In genomic region chr16:88569985-88570690, GRCh38 we compare ENCODE assay signal across 1 cellular context.
TF ChIP-seq lines count a peak whose summit lies in the region.

TSS of gene ZC3H18 (plus strand) at chr16:88570403. CDS start at chr16:88577124, 6,721 bp downstream.

TF ChIP-seq in K562, 482 proteins besides CTCF, POLR2A, EP300 and RAD21 (continued from another document and continues in another):
- TF ChIP-seq ZFP91 (CRISPR knock-in tag; IDR thresholded peaks at IDR 0.05) (no peak), ARID1B (IDR thresholded peaks at IDR 0.05) (no peak), REST (CRISPR knock-in tag; IDR thresholded peaks at IDR 0.05; ENCODE audit: low read depth) (peak; percentile 31; the same call in 1 of the 2 replicates), RUNX1 (IDR thresholded peaks at IDR 0.05; ENCODE audit: low read depth) (no peak), PTRF (tag; IDR thresholded peaks at IDR 0.05) (no peak), KDM5B (IDR thresholded peaks at IDR 0.05; ENCODE audit: insufficient replicate concordance, low read depth, low read length) (peak; percentile 85), CREB5 (CRISPR knock-in tag; IDR thresholded peaks at IDR 0.05) (no peak), NCOA2 (IDR thresholded peaks at IDR 0.05; ENCODE audit: partially characterized antibody in 2 of 2) (no peak), FUS (optimal IDR thresholded peaks at IDR 0.05; ENCODE audit: low read depth, low read length) (no peak), TARDBP (IDR thresholded peaks at IDR 0.05) (peak; percentile 39; the same call in 1 of the 2 replicates), KAT2B (IDR thresholded peaks at IDR 0.05; ENCODE audit: low read depth, low read length) (no peak), ARID4B (CRISPR knock-in tag; IDR thresholded peaks at IDR 0.05) (peak; percentile 92), JUND (IDR thresholded peaks at IDR 0.05; ENCODE audit: borderline replicate concordance, low read depth, low read length) (peak; percentile 60), JUND (tag; IDR thresholded peaks at IDR 0.05; ENCODE audit: borderline replicate concordance, low read depth, low read length) (no peak; the same call in 2 of the 3 replicates), YBX1 (IDR thresholded peaks at IDR 0.05) (no peak), ZBTB17 (CRISPR knock-in tag; IDR thresholded peaks at IDR 0.05) (no peak), CGGBP1 (CRISPR knock-in tag; IDR thresholded peaks at IDR 0.05) (0 out of 2 replicates have a peak, but pooled peaks have one; percentile 68), ZNF280B (CRISPR knock-in tag; IDR thresholded peaks at IDR 0.05) (no peak), ZNF143 (CRISPR knock-in tag; IDR thresholded peaks at IDR 0.05) (no peak), ZNF398 (CRISPR knock-in tag; IDR thresholded peaks at IDR 0.05) (no peak), CBX3 (IDR thresholded peaks at IDR 0.05; ENCODE audit: borderline replicate concordance in 1 of 2, low read length in 2 of 2) (peak in 1 of 2 experiments; percentile 46; a peak in 1 of 3 replicates), ZNF764 (CRISPR knock-in tag; IDR thresholded peaks at IDR 0.05; ENCODE audit: low read depth) (no peak), ZBTB11 (CRISPR knock-in tag; IDR thresholded peaks at IDR 0.05) (peak in 1 of 3 experiments; percentile 93; a peak in 2 of 6 replicates), ZNF316 (IDR thresholded peaks at IDR 0.05) (no peak; the same call in 1 of the 2 replicates), HMG20B (CRISPR knock-in tag; IDR thresholded peaks at IDR 0.05) (no peak), L3MBTL2 (IDR thresholded peaks at IDR 0.05) (peak; percentile 76), LCOR (CRISPR knock-in tag; IDR thresholded peaks at IDR 0.05) (no peak), KLF10 (CRISPR knock-in tag; IDR thresholded peaks at IDR 0.05) (no peak), ZNF639 (CRISPR knock-in tag; conservative IDR thresholded peaks at IDR 0.05 in 1 of 2, IDR thresholded peaks at IDR 0.05 in 1 of 2) (peak in 1 of 2 experiments; percentile 93; a peak in 2 of 4 replicates), PHF20 (IDR thresholded peaks at IDR 0.05; ENCODE audit: partially characterized antibody) (peak; percentile 98), CBX8 (IDR thresholded peaks at IDR 0.05; ENCODE audit: borderline replicate concordance, extremely low read depth, low read depth, low read length, poor library complexity, severe bottlenecking) (no peak), TCF7 (IDR thresholded peaks at IDR 0.05; ENCODE audit: borderline replicate concordance) (no peak), FOXM1 (IDR thresholded peaks at IDR 0.05; ENCODE audit: low read depth) (no peak), FOXM1 (CRISPR knock-in tag; IDR thresholded peaks at IDR 0.05; ENCODE audit: low read depth) (0 out of 2 replicates have a peak, but pooled peaks have one; percentile 25), ZBTB2 (IDR thresholded peaks at IDR 0.05) (peak; percentile 49; the same call in 1 of the 2 replicates)
